Comparison of ENCODE assay signal across 10 cellular contexts in the genomic region with DNA sequence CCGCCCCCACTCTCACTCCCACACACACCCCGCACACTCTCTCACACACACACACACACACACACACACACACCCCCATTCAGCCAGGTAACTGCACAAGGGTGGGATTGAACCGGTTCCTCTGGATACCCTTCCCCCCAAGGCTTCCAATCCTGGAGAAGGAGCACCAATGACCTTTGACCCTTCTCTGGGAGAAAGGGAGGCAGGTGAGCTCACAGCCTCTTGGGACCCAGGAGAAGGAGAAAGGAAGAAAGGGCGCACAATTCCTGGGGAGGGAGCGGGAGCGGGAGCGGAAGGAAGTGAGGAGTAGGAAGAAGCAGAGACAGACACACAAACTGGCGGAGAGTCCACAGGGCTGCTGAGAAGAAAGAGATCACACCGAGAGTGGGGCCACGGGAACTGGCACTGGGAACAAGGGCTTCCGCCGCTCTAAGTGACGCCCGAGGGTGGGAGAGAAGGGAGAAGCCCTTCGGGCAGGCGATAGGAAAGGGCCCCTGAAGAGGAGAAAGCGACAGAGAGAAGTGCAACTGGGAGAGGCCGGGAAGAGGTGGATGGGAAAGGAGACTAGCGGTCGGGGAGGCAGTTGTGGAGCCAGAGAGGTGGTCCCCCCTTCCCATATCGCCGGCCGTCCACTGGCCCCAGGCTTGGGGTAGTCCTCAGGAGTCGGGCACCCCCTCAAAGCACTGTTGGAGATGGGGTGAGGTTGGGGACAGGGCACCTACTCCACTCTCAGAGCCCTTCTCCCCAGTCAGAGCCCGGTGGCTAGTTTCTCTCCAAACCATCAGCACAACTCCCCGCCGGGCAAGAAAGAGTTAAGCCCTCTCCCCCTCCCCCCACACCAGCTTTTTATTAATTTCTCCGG. TPM values are rescaled to one million over a fixed set of nuclear protein-coding genes. Genes with fewer than 3 reads are reported as not detected.
DNase-seq lines count a peak whose midpoint lies in the region; FAIRE-seq and TF ChIP-seq lines count a peak whose summit lies in the region.
"Had no signal": no experiment of that assay in that cellular context is flagged by ENCODE, and none has a peak within 500 bp of the region (broad histone marks: within the 10 kb centered on the region; RNA-seq: fewer than 3 reads in every experiment).

No MANE protein-coding gene starts in this region.

- peaks cover 14% of the 10 kb centered on the region for H3K27me3 Mint-ChIP-seq in MCF 10A (ENCODE audit: insufficient read depth, unreplicated experiment)

- peaks cover 6% of the 10 kb centered on the region for H3K36me3 Mint-ChIP-seq in MCF 10A (ENCODE audit: insufficient read depth, unreplicated experiment)

- DNase-seq in breast epithelium (ENCODE audit: low spot score in 2 of 2): no peak
- no peak for DNase-seq in MCF 10A (ENCODE audit: unreplicated experiment)
- DNase-seq in cerebellar cortex (ENCODE audit: low spot score): peak; percentile 62
- peak; percentile 91 for DNase-seq in mesendoderm
- DNase-seq in stimulated activated CD8-positive, alpha-beta memory T cell treated with anti-CD3 and anti-CD28 coated beads, Interleukin-4, amount 100 ng/mL, for 48 hours: no peak
- DNase-seq in GM19239 (ENCODE audit: insufficient read length, low spot score): no peak
- DNase-seq in NCI-H2081 (lab: John Stamatoyannopoulos, UW): no peak
- DNase-seq: SW 1271 had no signal

- intact Hi-C loops in breast epithelium (cut with DNase I; ENCODE audit: low total_unique reads): no loop called here
- intact Hi-C loops in MCF 10A (cut with micrococcal nuclease): no loop called here

- no peak for TF ChIP-seq CTCF in breast epithelium (IDR thresholded peaks at IDR 0.05)
- no peak for TF ChIP-seq CTCF in MCF 10A (IDR thresholded peaks at IDR 0.05; ENCODE audit: unreplicated experiment)

- H2BK5ac ChIP-seq in mesendoderm (ENCODE audit: low read length): peak overlapping the region; percentile 61

- TF ChIP-seq POLR2A in breast epithelium (IDR thresholded peaks at IDR 0.05): no peak

- peak overlapping the region; percentile 99 for H3K4me2 ChIP-seq in mesendoderm (ENCODE audit: low read length)

- H3K18ac ChIP-seq in mesendoderm (ENCODE audit: low read length): peak overlapping the region; percentile 25

- no peak for FAIRE-seq in GM19239 (lab: Jason Lieb, UNC)
- FAIRE-seq: G401.6 had no signal

- no peak overlapping the region for H3K4ac ChIP-seq in mesendoderm (ENCODE audit: low read depth, low read length)

- H3K4me3 ChIP-seq in breast epithelium (peak overlapping the region; percentile 35 to 72 (median 51)), mesendoderm (ENCODE audit: low read length) (peak overlapping the region; percentile 62), urinary bladder (ENCODE audit: low read depth, low read length) (peak overlapping the region; percentile 62)

- H3K23ac ChIP-seq in mesendoderm (ENCODE audit: low read length): peak overlapping the region; percentile 57

- no peaks in the 10 kb centered on the region for H3K9me3 ChIP-seq in breast epithelium

- H4K5ac ChIP-seq in mesendoderm (ENCODE audit: low read length): no peak overlapping the region

- no peaks in the 10 kb centered on the region for H3K79me2 ChIP-seq in mesendoderm (ENCODE audit: control insufficient read depth, insufficient read depth, low read length)

- POLR2A ChIA-PET in MCF 10A (lab: Yijun Ruan, JAX): no interaction called here

- no peak overlapping the region for H4K8ac ChIP-seq in mesendoderm (ENCODE audit: low read depth, low read length)

- BruUV-seq in MCF 10A (replicated peaks; lab: Mats Ljungman, UMichigan): no TSS peak

- H2BK15ac ChIP-seq in mesendoderm (replicated peaks; ENCODE audit: low read depth): no peak overlapping the region

- no peak overlapping the region for H3K27ac Mint-ChIP-seq in MCF 10A (ENCODE audit: low read depth, unreplicated experiment)

- H3K36me3 ChIP-seq in breast epithelium (no peaks in the 10 kb centered on the region), mesendoderm (ENCODE audit: control insufficient read depth, insufficient read depth, low read length) (no peaks in the 10 kb centered on the region), urinary bladder (ENCODE audit: insufficient read depth) (no peaks in the 10 kb centered on the region)

- peaks cover 0 to 10% of the 10 kb centered on the region in 2 donors for H3K4me1 ChIP-seq in breast epithelium
- H3K4me1 ChIP-seq in mesendoderm (ENCODE audit: control insufficient read depth, low read depth, low read length): peaks cover 10% of the 10 kb centered on the region
- H3K4me1 ChIP-seq in urinary bladder (ENCODE audit: insufficient read depth): no peaks in the 10 kb centered on the region

- H2BK120ac ChIP-seq in mesendoderm (ENCODE audit: low read depth, low read length): no peak overlapping the region

- WGBS in mesendoderm (ENCODE audit: extremely low coverage, insufficient coverage, low lambda C conversion rate): no CpG with 5 or more reads among the region's 28 CpGs
- WGBS in urinary bladder: 34% methylated on average over 28 of the region's 28 CpGs

- H3K27ac ChIP-seq in breast epithelium (no peak overlapping the region), mesendoderm (ENCODE audit: low read depth, low read length) (peak overlapping the region; percentile 56), urinary bladder (ENCODE audit: low read depth) (no peak overlapping the region)

- peaks cover 12% of the 10 kb centered on the region for H3K4me1 Mint-ChIP-seq in MCF 10A (ENCODE audit: insufficient read depth, unreplicated experiment)

- H3K4me3 Mint-ChIP-seq in MCF 10A (ENCODE audit: unreplicated experiment): no peak overlapping the region

- peak overlapping the region; percentile 91 for H3K56ac ChIP-seq in mesendoderm (ENCODE audit: low read length)

- no peaks in the 10 kb centered on the region for H3K79me1 ChIP-seq in mesendoderm (ENCODE audit: low read length)

- H3K9me3 Mint-ChIP-seq in MCF 10A (ENCODE audit: unreplicated experiment): no peaks in the 10 kb centered on the region

- CTCF ChIA-PET in MCF 10A (lab: Yijun Ruan, JAX): interaction anchor here (0.5 to 0.7 kb wide), 2 partner anchors 35 to 49 kb away, joined by 3 to 4 read pairs; no protein-coding TSS in a partner anchor

- H2AK5ac ChIP-seq in mesendoderm (ENCODE audit: low read length): no peak overlapping the region

- peaks cover 8 to 9% of the 10 kb centered on the region in 2 donors for H3K27me3 ChIP-seq in breast epithelium
- no peaks in the 10 kb centered on the region for H3K27me3 ChIP-seq in mesendoderm (ENCODE audit: insufficient read depth, low read length, poor library complexity)

- peak overlapping the region; percentile 67 for H3K9ac ChIP-seq in mesendoderm (ENCODE audit: low read length)

RNA-seq across cellular contexts. Expression of a gene that starts 1.3 kb away (rescaled TPM):
- total RNA-seq in breast epithelium (under 1 TPM in 2 of 3 donors, not detected in 1; 0.16 to 0.98 TPM), MCF 10A (2022) (0.09 TPM in 1 of 2 replicates, not detected in the other), urinary bladder (2.2 TPM)
- polyA plus RNA-seq in mesendoderm (2013, experiment 1 of 2): 1.2 TPM
- polyA plus RNA-seq in mesendoderm (2013, experiment 2 of 2): 1.1 TPM
- 3.7 TPM for polyA plus RNA-seq in urinary bladder

RNA-seq across cellular contexts. Expression of a gene that starts 21.8 kb away (rescaled TPM):
- total RNA-seq in breast epithelium (10 to 100 TPM; 21.8 to 24.9 (median 22.7) TPM), MCF 10A (2022) (33.4 and 34.8 TPM in 2 replicates), urinary bladder (16.6 TPM)
- polyA plus RNA-seq in mesendoderm (2013, experiment 1 of 2): 2.9 TPM
- 2.9 TPM for polyA plus RNA-seq in mesendoderm (2013, experiment 2 of 2)
- 29.6 TPM for polyA plus RNA-seq in urinary bladder

RNA-seq across cellular contexts. Expression of a gene that starts 33.5 kb away (rescaled TPM):
- 10 to 100 TPM; 28.2 to 53.4 (median 30.5) TPM for total RNA-seq in breast epithelium
- 9.9 and 11.2 TPM in 2 replicates for total RNA-seq in MCF 10A (2022)
- 10.1 TPM for polyA plus RNA-seq in mesendoderm (2013, experiment 1 of 2)
- polyA plus RNA-seq in mesendoderm (2013, experiment 2 of 2): 11.8 TPM
- total RNA-seq in urinary bladder: 15.9 TPM
- polyA plus RNA-seq in urinary bladder: 55.0 TPM

RNA-seq across cellular contexts. Expression of a gene that starts 37.1 kb away (rescaled TPM):
- total RNA-seq in breast epithelium: 1 to 10 TPM in 1 of 3 donors, under 1 TPM in 2; 0.33 to 2.6 (median 0.73) TPM
- not detected in 2 replicates for total RNA-seq in MCF 10A (2022)
- polyA plus RNA-seq in mesendoderm (2013, experiment 1 of 2): 0.07 TPM
- 0.13 TPM for polyA plus RNA-seq in mesendoderm (2013, experiment 2 of 2)
- 15.4 TPM for total RNA-seq in urinary bladder
- 89.1 TPM for polyA plus RNA-seq in urinary bladder

Comparison
In these comparisons a context has a peak if more than half of its experiments do, and no peak if none do; other contexts are left out.
1. DNase-seq: peak in cerebellar cortex (single experiment) and mesendoderm (single experiment); none in breast epithelium (0 of 2), MCF 10A (single experiment), stimulated activated CD8-positive, alpha-beta memory T cell treated with anti-CD3 and anti-CD28 coated beads, Interleukin-4, amount 100 ng/mL, for 48 hours (single experiment), GM19239 (single experiment) and NCI-H2081 (0 of 2).
2. Peak in every context shown above with its lines, with median percentiles within 50 percentile points of each other: H3K4me3 ChIP-seq.